ENCODE assay signal across 1 cellular context in genomic region chr7:41808541-41808940, GRCh38.
TF ChIP-seq lines count a peak whose summit lies in the region.

No MANE protein-coding gene starts in this region.

TF ChIP-seq in WTC11, 78 proteins besides CTCF, POLR2A, EP300 and RAD21 (continued from another document):
- TF ChIP-seq ERG (CRISPR knock-in tag; IDR thresholded peaks at IDR 0.05) = no peak
